Comparison of ENCODE assay signal across 1 cellular context in genomic region chr6:24940311-24940917, GRCh38.
TF ChIP-seq lines count a peak whose summit lies in the region.

No MANE protein-coding gene starts in this region.

TF ChIP-seq in WTC11, 78 proteins besides CTCF, POLR2A, EP300 and RAD21 (continued from another document):
- no peak for TF ChIP-seq ZNF425 (CRISPR knock-in tag; conservative IDR thresholded peaks at IDR 0.05)
- no peak for TF ChIP-seq ELF4 (CRISPR knock-in tag; IDR thresholded peaks at IDR 0.05; ENCODE audit: low read depth)
- no peak for TF ChIP-seq HMGXB4 (CRISPR knock-in tag; IDR thresholded peaks at IDR 0.05)
- no peak for TF ChIP-seq E2F1 (CRISPR knock-in tag; IDR thresholded peaks at IDR 0.05)
